Comparison of ENCODE assay signal across 18 cellular contexts in genomic region chr15:71647479-71647792, GRCh38.
"Had no signal": no experiment of that assay in that cellular context is flagged by ENCODE, and none has a peak within 500 bp of the region (broad histone marks: within the 10 kb centered on the region; RNA-seq: fewer than 3 reads in every experiment).

No MANE protein-coding gene starts in this region.

- H3K4me3 ChIP-seq: adrenal gland, cardiac muscle cell, gastrocnemius medialis, heart right ventricle, right lobe of liver, testis, upper lobe of right lung had no signal

- H3K9me3 ChIP-seq: adrenal gland, gastrocnemius medialis, right lobe of liver, testis, upper lobe of right lung had no signal

- DNase-seq: activated CD4-positive, alpha-beta T cell treated with anti-CD3 and anti-CD28 coated beads for 48 hours; activated CD4-positive, CD25-positive, alpha-beta regulatory T cell; activated CD8-positive, alpha-beta T cell treated with anti-CD3 and anti-CD28 coated beads, Interleukin-2, amount 10 ng/mL, durations not matched to agents 7 days and 5 days; activated gamma-delta T cell; activated T-cell treated with anti-CD3 and anti-CD28 coated beads, Interleukin-2, amount 50 U/mL, for 48 hours; effector memory CD8-positive, alpha-beta T cell; gastrocnemius medialis; heart right ventricle; kidney glomerular epithelial cell; right lobe of liver; stimulated activated CD4-positive, alpha-beta T cell treated with anti-CD3 and anti-CD28 coated beads, Interleukin-4, amount 100 ng/mL, for 24 hours; T-cell; testis; upper lobe of right lung had no signal

- H3K4me1 ChIP-seq: adrenal gland, right lobe of liver, testis, upper lobe of right lung had no signal

- H3K27ac ChIP-seq: cardiac muscle cell, gastrocnemius medialis, heart right ventricle, right lobe of liver, testis, upper lobe of right lung had no signal

- H3K27me3 ChIP-seq: adrenal gland, cardiac muscle cell, gastrocnemius medialis, heart right ventricle, right lobe of liver, testis, upper lobe of right lung had no signal

- H3K36me3 ChIP-seq: adrenal gland, cardiac muscle cell, gastrocnemius medialis, heart right ventricle, right lobe of liver, upper lobe of right lung had no signal

- ATAC-seq: activated CD8-positive, alpha-beta T cell treated with anti-CD3 and anti-CD28 coated beads, Interleukin-2, amount 10 ng/mL, durations not matched to agents 7 days and 5 days; activated naive CD4-positive, alpha-beta T cell treated with anti-CD3 and anti-CD28 coated beads, Interleukin-2, amount 50 U/mL, for 72 hours; effector memory CD8-positive, alpha-beta T cell; gastrocnemius medialis; right lobe of liver; stimulated activated effector memory CD8-positive, alpha-beta T cell treated with anti-CD3 and anti-CD28 coated beads, Interleukin-12 subunit alpha, Interleukin-12 subunit beta, amount 100 ng/mL, for 72 hours; T-cell; upper lobe of right lung had no signal
